ENCODE assay signal across 35 cellular contexts in genomic region chr4:51835079-51835478, GRCh38.
"Had no signal": no experiment of that assay in that cellular context is flagged by ENCODE, and none has a peak within 500 bp of the region (broad histone marks: within the 10 kb centered on the region; RNA-seq: fewer than 3 reads in every experiment).

No MANE protein-coding gene starts in this region.

- H3K9me3 ChIP-seq: ascending aorta had no signal

- H3K27ac Mint-ChIP-seq: activated B cell treated with CpG ODN at 0.5 μM for 24 hours; activated CD4-positive, alpha-beta memory T cell treated with anti-CD3 and anti-CD28 coated beads for 36 hours; activated CD4-positive, alpha-beta T cell treated with anti-CD3 and anti-CD28 coated beads, Interleukin-2, amount 10 ng/mL, durations not matched to agents 24 days and 14 days; activated CD8-positive, alpha-beta T cell treated with anti-CD3 and anti-CD28 coated beads for 36 hours; activated naive CD4-positive, alpha-beta T cell treated with anti-CD3 and anti-CD28 coated beads for 36 hours; activated naive CD8-positive, alpha-beta T cell; activated T-cell treated with anti-CD3 and anti-CD28 coated beads, Interleukin-2, amount 50 U/mL, for 72 hours; activated T-helper 1 cell treated with anti-CD3 and anti-CD28 coated beads, Interleukin-12 subunit alpha, Interleukin-12 subunit beta, Interleukin-2, Interleukin-4 antibody, amounts not matched to agents 30 ng/mL and 10 ng/mL and 1 ng/mL, durations not matched to agents 14 hours and 24 hours and 36 hours; activated T-helper 17 cell treated with anti-CD3 and anti-CD28 coated beads, Interleukin-2, amount 50 U/mL, for 72 hours; brain; T-helper 1 cell treated with Interleukin-12 subunit alpha and Interleukin-12 subunit beta and Interleukin-4 antibody, amounts not matched to agents 30 μg/mL and 1 μg/mL, for 36 hours; T-helper 2 cell treated with Interferon-gamma antibody and Interleukin-4, amounts not matched to agents 5 μg/mL and 100 μg/mL, for 36 hours had no signal

- H3K4me1 ChIP-seq: ascending aorta had no signal

- H3K9me3 Mint-ChIP-seq: activated B cell treated with CpG ODN at 0.5 μM for 24 hours; activated CD4-positive, alpha-beta memory T cell treated with anti-CD3 and anti-CD28 coated beads for 36 hours; activated CD4-positive, alpha-beta T cell treated with anti-CD3 and anti-CD28 coated beads, Interleukin-2, amount 10 ng/mL, durations not matched to agents 24 days and 14 days; activated CD8-positive, alpha-beta T cell treated with anti-CD3 and anti-CD28 coated beads for 36 hours; activated naive CD4-positive, alpha-beta T cell treated with anti-CD3 and anti-CD28 coated beads for 36 hours; activated T-cell treated with anti-CD3 and anti-CD28 coated beads, Interleukin-2, amount 50 U/mL, for 4 hours; activated T-cell treated with anti-CD3 and anti-CD28 coated beads, Interleukin-2, amount 50 U/mL, for 72 hours; activated T-helper 1 cell treated with anti-CD3 and anti-CD28 coated beads, Interleukin-12 subunit alpha, Interleukin-12 subunit beta, Interleukin-2, Interleukin-4 antibody, amounts not matched to agents 30 ng/mL and 10 ng/mL and 1 ng/mL, durations not matched to agents 14 hours and 24 hours and 36 hours; activated T-helper 17 cell treated with anti-CD3 and anti-CD28 coated beads, Interleukin-2, amount 50 U/mL, for 72 hours; brain; central memory CD8-positive, alpha-beta T cell; T-helper 1 cell treated with Interleukin-12 subunit alpha and Interleukin-12 subunit beta and Interleukin-4 antibody, amounts not matched to agents 30 μg/mL and 1 μg/mL, for 36 hours; T-helper 2 cell treated with Interferon-gamma antibody and Interleukin-4, amounts not matched to agents 5 μg/mL and 100 μg/mL, for 36 hours had no signal

- H3K4me1 Mint-ChIP-seq: activated B cell treated with CpG ODN at 0.5 μM for 24 hours; activated T-helper 17 cell treated with anti-CD3 and anti-CD28 coated beads, Interleukin-2, amount 50 U/mL, for 72 hours; central memory CD8-positive, alpha-beta T cell had no signal

- H3K27me3 ChIP-seq: ascending aorta, cardiac muscle cell had no signal

- H3K4me3 ChIP-seq: ascending aorta, cardiac muscle cell had no signal

- ATAC-seq: activated CD8-positive, alpha-beta T cell treated with anti-CD3 and anti-CD28 coated beads for 36 hours; activated T-cell treated with anti-CD3 and anti-CD28 coated beads, Interleukin-2, amount 50 U/mL, for 4 hours; activated T-cell treated with anti-CD3 and anti-CD28 coated beads, Interleukin-2, amount 50 U/mL, for 72 hours; activated T-helper 17 cell treated with anti-CD3 and anti-CD28 coated beads, Interleukin-2, amount 50 U/mL, for 72 hours had no signal

- H3K36me3 Mint-ChIP-seq: activated CD4-positive, alpha-beta memory T cell treated with anti-CD3 and anti-CD28 coated beads for 36 hours; activated naive CD8-positive, alpha-beta T cell; brain had no signal

- H3K36me3 ChIP-seq: ascending aorta, cardiac muscle cell had no signal

- DNase-seq: activated B cell treated with CpG ODN at 0.5 μM for 24 hours; activated CD4-positive, alpha-beta memory T cell treated with anti-CD3 and anti-CD28 coated beads for 36 hours; activated CD4-positive, alpha-beta T cell treated with anti-CD3 and anti-CD28 coated beads for 4 hours; activated CD4-positive, alpha-beta T cell treated with anti-CD3 and anti-CD28 coated beads, Interleukin-2, amount 10 ng/mL, durations not matched to agents 24 days and 14 days; activated CD4-positive, alpha-beta T cell treated with anti-CD3 and anti-CD28 coated beads, Interleukin-2, amount 50 U/mL, for 1 hour; activated CD4-positive, alpha-beta T cell treated with anti-CD3 and anti-CD28 coated beads, Interleukin-2, amount 50 U/mL, for 4 hours; activated CD4-positive, CD25-positive, alpha-beta regulatory T cell treated with anti-CD3 and anti-CD28 coated beads, Interleukin-2, amount 50 U/mL, for 72 hours; activated CD8-positive, alpha-beta memory T cell treated with anti-CD3 and anti-CD28 coated beads, Interleukin-2, amount 50 U/mL, for 4 hours; activated CD8-positive, alpha-beta T cell treated with anti-CD3 and anti-CD28 coated beads for 36 hours; activated effector memory CD4-positive, alpha-beta T cell treated with anti-CD3 and anti-CD28 coated beads, Interleukin-2, amount 50 U/mL, for 16 hours; activated gamma-delta T cell treated with Interleukin-2 at 50 U/mL for 16 hours; activated naive CD4-positive, alpha-beta T cell; activated naive CD4-positive, alpha-beta T cell treated with anti-CD3 and anti-CD28 coated beads for 36 hours; activated naive CD4-positive, alpha-beta T cell treated with anti-CD3 and anti-CD28 coated beads, Interleukin-2, amount 50 U/mL, for 16 hours; activated T-cell treated with anti-CD3 and anti-CD28 coated beads for 4 hours; activated T-cell treated with anti-CD3 and anti-CD28 coated beads, Interleukin-2, amount 50 U/mL, for 1 hour; activated T-cell treated with anti-CD3 and anti-CD28 coated beads, Interleukin-2, amount 50 U/mL, for 4 hours; activated T-cell treated with anti-CD3 and anti-CD28 coated beads, Interleukin-2, amount 50 U/mL, for 72 hours; amygdala; anterior cingulate cortex; caudate nucleus; cerebellar nuclear complex; T-helper 1 cell; T-helper 2 cell; T-helper 9 cell had no signal

- H3K4me3 Mint-ChIP-seq: activated B cell treated with CpG ODN at 0.5 μM for 24 hours; activated CD4-positive, alpha-beta memory T cell treated with anti-CD3 and anti-CD28 coated beads for 36 hours; activated CD4-positive, alpha-beta T cell treated with anti-CD3 and anti-CD28 coated beads, Interleukin-2, amount 10 ng/mL, durations not matched to agents 24 days and 14 days; activated CD8-positive, alpha-beta T cell treated with anti-CD3 and anti-CD28 coated beads for 36 hours; activated naive CD4-positive, alpha-beta T cell treated with anti-CD3 and anti-CD28 coated beads for 36 hours; activated naive CD8-positive, alpha-beta T cell; activated T-cell treated with anti-CD3 and anti-CD28 coated beads, Interleukin-2, amount 50 U/mL, for 4 hours; activated T-cell treated with anti-CD3 and anti-CD28 coated beads, Interleukin-2, amount 50 U/mL, for 72 hours; activated T-helper 1 cell treated with anti-CD3 and anti-CD28 coated beads, Interleukin-12 subunit alpha, Interleukin-12 subunit beta, Interleukin-2, Interleukin-4 antibody, amounts not matched to agents 30 ng/mL and 10 ng/mL and 1 ng/mL, durations not matched to agents 14 hours and 24 hours and 36 hours; activated T-helper 17 cell treated with anti-CD3 and anti-CD28 coated beads, Interleukin-2, amount 50 U/mL, for 72 hours; brain; central memory CD8-positive, alpha-beta T cell; T-helper 1 cell treated with Interleukin-12 subunit alpha and Interleukin-12 subunit beta and Interleukin-4 antibody, amounts not matched to agents 30 μg/mL and 1 μg/mL, for 36 hours; T-helper 2 cell treated with Interferon-gamma antibody and Interleukin-4, amounts not matched to agents 5 μg/mL and 100 μg/mL, for 36 hours had no signal

- H3K27ac ChIP-seq: ascending aorta, cardiac muscle cell, VCaP had no signal
